8 cellular contexts compared by ENCODE assay signal in the genomic region with DNA sequence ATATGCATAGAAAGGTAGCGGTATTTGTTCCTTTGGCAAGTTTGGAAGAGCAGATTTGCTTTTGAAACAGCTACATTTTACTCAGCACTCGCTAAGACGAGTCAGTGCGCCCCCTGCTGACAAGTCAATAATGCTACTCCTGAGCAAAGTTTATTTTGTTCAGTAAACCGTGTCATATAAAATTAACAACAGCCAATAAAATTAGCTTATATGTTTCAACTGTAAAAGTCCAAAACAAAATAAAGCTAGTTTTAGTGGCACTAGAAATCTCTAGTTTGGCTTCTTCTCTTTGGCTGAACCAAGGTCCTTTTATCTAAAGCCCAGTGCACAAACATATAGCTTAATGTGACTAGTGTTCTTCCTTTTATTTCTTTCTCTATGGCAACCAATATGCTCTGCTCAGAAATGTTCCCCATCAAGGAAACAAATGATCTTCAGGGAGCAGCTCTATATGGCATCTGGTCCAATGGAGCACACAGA. TPM values are rescaled to one million over a fixed set of nuclear protein-coding genes. Genes with fewer than 3 reads are reported as not detected.
DNase-seq lines count a peak whose midpoint lies in the region; ATAC-seq and TF ChIP-seq lines count a peak whose summit lies in the region.

No MANE protein-coding gene starts in this region.

- peaks cover 43 to 46% of the 10 kb centered on the region in 2 donors for H3K4me1 Mint-ChIP-seq in natural killer cell
- H3K4me1 Mint-ChIP-seq in natural killer cell treated with Interleukin-12 subunit alpha and Interleukin-12 subunit beta and Interleukin-15 and Interleukin-18, amount 100 ng/mL, for 72 hours (ENCODE audit: low read depth in 2 of 2), result peaks cover 40 to 43% of the 10 kb centered on the region in 2 donors
- peaks cover 19% of the 10 kb centered on the region for H3K4me1 Mint-ChIP-seq in activated T-helper 2 cell treated with anti-CD3 and anti-CD28 coated beads, Interferon-gamma antibody, Interleukin-2, Interleukin-4, amounts not matched to agents 10 μg/mL and 5 μg/mL and 100 μg/mL, durations not matched to agents 14 hours and 24 hours and 36 hours (ENCODE audit: low read depth)

- H3K36me3 Mint-ChIP-seq in natural killer cell, result peaks cover 14% of the 10 kb centered on the region
- H3K36me3 Mint-ChIP-seq in natural killer cell treated with Interleukin-12 subunit alpha and Interleukin-12 subunit beta and Interleukin-15 and Interleukin-18, amount 100 ng/mL, for 72 hours, result peaks cover 7% of the 10 kb centered on the region
- peaks cover 6% of the 10 kb centered on the region for H3K36me3 Mint-ChIP-seq in activated T-helper 2 cell treated with anti-CD3 and anti-CD28 coated beads, Interferon-gamma antibody, Interleukin-2, Interleukin-4, amounts not matched to agents 10 μg/mL and 5 μg/mL and 100 μg/mL, durations not matched to agents 14 hours and 24 hours and 36 hours (ENCODE audit: low read depth)

- H3K9me3 ChIP-seq in HUES48 (ENCODE audit: control insufficient read depth, insufficient read depth, low read length) (no peaks in the 10 kb centered on the region), ascending aorta (no peaks in the 10 kb centered on the region)

- intact Hi-C loops in natural killer cell (cut with micrococcal nuclease) (loop anchor here (5.0 to 10.0 kb wide), 2 partner anchors 225 to 1687 kb away; no protein-coding TSS in a partner anchor), ascending aorta (cut with DNase I) (no loop called here)
- intact Hi-C loops in activated T-helper 2 cell treated with anti-CD3 and anti-CD28 coated beads, Interferon-gamma antibody, Interleukin-2, Interleukin-4, amounts not matched to agents 10 μg/mL and 5 μg/mL and 100 μg/mL, durations not matched to agents 14 hours and 24 hours and 36 hours (cut with micrococcal nuclease), result loop anchor here (2.0 kb wide), 1 partner anchor 23 kb away; no protein-coding TSS in a partner anchor

- no peaks in the 10 kb centered on the region for H3K9me3 Mint-ChIP-seq in natural killer cell
- H3K9me3 Mint-ChIP-seq in natural killer cell treated with Interleukin-12 subunit alpha and Interleukin-12 subunit beta and Interleukin-15 and Interleukin-18, amount 100 ng/mL, for 72 hours, result peaks cover 6% of the 10 kb centered on the region
- no peaks in the 10 kb centered on the region for H3K9me3 Mint-ChIP-seq in activated T-helper 2 cell treated with anti-CD3 and anti-CD28 coated beads, Interferon-gamma antibody, Interleukin-2, Interleukin-4, amounts not matched to agents 10 μg/mL and 5 μg/mL and 100 μg/mL, durations not matched to agents 14 hours and 24 hours and 36 hours

- ATAC-seq in natural killer cell, result peak in 2 of 3 donors; percentile 46 to 56
- ATAC-seq in natural killer cell treated with Interleukin-12 subunit alpha and Interleukin-12 subunit beta and Interleukin-15 and Interleukin-18, amount 100 ng/mL, for 72 hours, result no peak

- H3K4me3 ChIP-seq in HUES48 (ENCODE audit: low read depth, low read length), result 0 out of 2 replicates have a peak overlapping the region, but pooled peaks have one; percentile 8
- no peak overlapping the region for H3K4me3 ChIP-seq in ascending aorta

- H3K36me3 ChIP-seq in HUES48 (ENCODE audit: control insufficient read depth, insufficient read depth, low read length) (no peaks in the 10 kb centered on the region), ascending aorta (no peaks in the 10 kb centered on the region)

- no peak overlapping the region for H3K27ac Mint-ChIP-seq in natural killer cell
- no peak overlapping the region for H3K27ac Mint-ChIP-seq in natural killer cell treated with Interleukin-12 subunit alpha and Interleukin-12 subunit beta and Interleukin-15 and Interleukin-18, amount 100 ng/mL, for 72 hours
- H3K27ac Mint-ChIP-seq in activated T-helper 2 cell treated with anti-CD3 and anti-CD28 coated beads, Interferon-gamma antibody, Interleukin-2, Interleukin-4, amounts not matched to agents 10 μg/mL and 5 μg/mL and 100 μg/mL, durations not matched to agents 14 hours and 24 hours and 36 hours, result no peak overlapping the region

- peak; percentile 70 for TF ChIP-seq CTCF in natural killer cell (IDR thresholded peaks at IDR 0.05)
- peak; percentile 30 to 77 (median 64) for TF ChIP-seq CTCF in ascending aorta (IDR thresholded peaks at IDR 0.05)

- H3K9ac ChIP-seq in HUES48 (ENCODE audit: low read depth, low read length), result no peak overlapping the region

- H3K4me1 ChIP-seq in HUES48 (ENCODE audit: control insufficient read depth, insufficient read depth, low read length) (peaks cover 72% of the 10 kb centered on the region), ascending aorta (peaks cover 0 to 13% of the 10 kb centered on the region in 2 donors)

- no peak overlapping the region for H3K27ac ChIP-seq in HUES48 (ENCODE audit: low read depth, low read length)
- no peak overlapping the region for H3K27ac ChIP-seq in ascending aorta

- H3K27me3 ChIP-seq in HUES48 (ENCODE audit: control insufficient read depth, insufficient read depth, low read length) (peaks cover 96% of the 10 kb centered on the region), ascending aorta (no peaks in the 10 kb centered on the region)

- no peak overlapping the region for H3K4me3 Mint-ChIP-seq in natural killer cell
- H3K4me3 Mint-ChIP-seq in natural killer cell treated with Interleukin-12 subunit alpha and Interleukin-12 subunit beta and Interleukin-15 and Interleukin-18, amount 100 ng/mL, for 72 hours, result no peak overlapping the region
- no peak overlapping the region for H3K4me3 Mint-ChIP-seq in activated T-helper 2 cell treated with anti-CD3 and anti-CD28 coated beads, Interferon-gamma antibody, Interleukin-2, Interleukin-4, amounts not matched to agents 10 μg/mL and 5 μg/mL and 100 μg/mL, durations not matched to agents 14 hours and 24 hours and 36 hours (ENCODE audit: low read depth)

- DNase-seq in natural killer cell (peak; percentile 40), RPMI8226 (peak; percentile 70), ascending aorta (ENCODE audit: low spot score in 2 of 2) (no peak), islet precursor cell (peak; percentile 62)
- DNase-seq in natural killer cell treated with Interleukin-12 subunit alpha and Interleukin-12 subunit beta and Interleukin-15 and Interleukin-18, amount 100 ng/mL, for 72 hours (ENCODE audit: low spot score), result no peak
- peak; percentile 64 to 82 for DNase-seq in stimulated activated CD4-positive, alpha-beta T cell treated with anti-CD3 and anti-CD28 coated beads, Interleukin-2, amount 100 ng/mL, for 24 hours
- DNase-seq in activated T-helper 2 cell treated with anti-CD3 and anti-CD28 coated beads, Interferon-gamma antibody, Interleukin-2, Interleukin-4, amounts not matched to agents 10 μg/mL and 5 μg/mL and 100 μg/mL, durations not matched to agents 14 hours and 24 hours and 36 hours (ENCODE audit: low spot score), result no peak

- peaks cover 84 to 88% of the 10 kb centered on the region in 2 donors for H3K27me3 Mint-ChIP-seq in natural killer cell (ENCODE audit: low read depth in 2 of 2)
- peaks cover 75 to 96% of the 10 kb centered on the region in 2 donors for H3K27me3 Mint-ChIP-seq in natural killer cell treated with Interleukin-12 subunit alpha and Interleukin-12 subunit beta and Interleukin-15 and Interleukin-18, amount 100 ng/mL, for 72 hours
- H3K27me3 Mint-ChIP-seq in activated T-helper 2 cell treated with anti-CD3 and anti-CD28 coated beads, Interferon-gamma antibody, Interleukin-2, Interleukin-4, amounts not matched to agents 10 μg/mL and 5 μg/mL and 100 μg/mL, durations not matched to agents 14 hours and 24 hours and 36 hours (ENCODE audit: low read depth), result peaks cover 93% of the 10 kb centered on the region

RNA-seq across cellular contexts. Expression of gene POU3F3, which starts 4.3 kb away (rescaled TPM):
- total RNA-seq in natural killer cell (not detected), ascending aorta (0.21 TPM)
- not detected for total RNA-seq in natural killer cell treated with Interleukin-12 subunit alpha and Interleukin-12 subunit beta and Interleukin-15 and Interleukin-18, amount 100 ng/mL, for 72 hours
- total RNA-seq in activated T-helper 2 cell treated with anti-CD3 and anti-CD28 coated beads, Interferon-gamma antibody, Interleukin-2, Interleukin-4, amounts not matched to agents 10 μg/mL and 5 μg/mL and 100 μg/mL, durations not matched to agents 14 hours and 24 hours and 36 hours, result not detected in 2 replicates

Comparison
In these comparisons a context has a peak if more than half of its experiments do, and no peak if none do; other contexts are left out.
1. ATAC-seq: peak in natural killer cell (2 of 3); none in natural killer cell treated with Interleukin-12 subunit alpha and Interleukin-12 subunit beta and Interleukin-15 and Interleukin-18, amount 100 ng/mL, for 72 hours (0 of 2).
2. DNase-seq: peak in natural killer cell (single experiment), RPMI8226 (single experiment), islet precursor cell (single experiment) and stimulated activated CD4-positive, alpha-beta T cell treated with anti-CD3 and anti-CD28 coated beads, Interleukin-2, amount 100 ng/mL, for 24 hours (2 of 2); none in natural killer cell treated with Interleukin-12 subunit alpha and Interleukin-12 subunit beta and Interleukin-15 and Interleukin-18, amount 100 ng/mL, for 72 hours (single experiment), ascending aorta (0 of 2) and activated T-helper 2 cell treated with anti-CD3 and anti-CD28 coated beads, Interferon-gamma antibody, Interleukin-2, Interleukin-4, amounts not matched to agents 10 μg/mL and 5 μg/mL and 100 μg/mL, durations not matched to agents 14 hours and 24 hours and 36 hours (single experiment).